Comparison of ENCODE assay signal across 1 cellular context in the genomic region with DNA sequence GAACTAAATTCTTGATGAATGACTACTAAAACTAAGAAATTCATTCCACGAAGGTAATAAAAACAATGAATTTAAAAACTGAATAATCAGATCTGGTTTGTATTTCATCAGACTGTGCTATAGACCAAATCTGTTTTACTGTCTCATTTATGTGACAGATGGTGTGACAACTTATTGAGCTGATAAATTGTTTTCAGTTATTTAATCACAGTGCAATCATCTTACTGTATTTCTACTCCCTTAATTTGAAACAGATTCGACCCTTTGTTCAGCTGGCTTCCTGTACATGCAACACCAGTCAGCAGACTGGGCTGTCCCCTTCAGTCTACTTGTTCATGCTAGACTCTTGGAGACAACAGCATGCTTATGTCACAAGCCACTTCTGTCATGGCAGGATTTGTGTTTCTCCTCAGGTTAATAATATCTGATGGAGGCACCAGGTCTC.
TF ChIP-seq lines count a peak whose summit lies in the region.

No MANE protein-coding gene starts in this region.

TF ChIP-seq in PFSK-1, 5 proteins besides CTCF, POLR2A, EP300 and RAD21 (continued from another document):
- TF ChIP-seq, protein P1, sequence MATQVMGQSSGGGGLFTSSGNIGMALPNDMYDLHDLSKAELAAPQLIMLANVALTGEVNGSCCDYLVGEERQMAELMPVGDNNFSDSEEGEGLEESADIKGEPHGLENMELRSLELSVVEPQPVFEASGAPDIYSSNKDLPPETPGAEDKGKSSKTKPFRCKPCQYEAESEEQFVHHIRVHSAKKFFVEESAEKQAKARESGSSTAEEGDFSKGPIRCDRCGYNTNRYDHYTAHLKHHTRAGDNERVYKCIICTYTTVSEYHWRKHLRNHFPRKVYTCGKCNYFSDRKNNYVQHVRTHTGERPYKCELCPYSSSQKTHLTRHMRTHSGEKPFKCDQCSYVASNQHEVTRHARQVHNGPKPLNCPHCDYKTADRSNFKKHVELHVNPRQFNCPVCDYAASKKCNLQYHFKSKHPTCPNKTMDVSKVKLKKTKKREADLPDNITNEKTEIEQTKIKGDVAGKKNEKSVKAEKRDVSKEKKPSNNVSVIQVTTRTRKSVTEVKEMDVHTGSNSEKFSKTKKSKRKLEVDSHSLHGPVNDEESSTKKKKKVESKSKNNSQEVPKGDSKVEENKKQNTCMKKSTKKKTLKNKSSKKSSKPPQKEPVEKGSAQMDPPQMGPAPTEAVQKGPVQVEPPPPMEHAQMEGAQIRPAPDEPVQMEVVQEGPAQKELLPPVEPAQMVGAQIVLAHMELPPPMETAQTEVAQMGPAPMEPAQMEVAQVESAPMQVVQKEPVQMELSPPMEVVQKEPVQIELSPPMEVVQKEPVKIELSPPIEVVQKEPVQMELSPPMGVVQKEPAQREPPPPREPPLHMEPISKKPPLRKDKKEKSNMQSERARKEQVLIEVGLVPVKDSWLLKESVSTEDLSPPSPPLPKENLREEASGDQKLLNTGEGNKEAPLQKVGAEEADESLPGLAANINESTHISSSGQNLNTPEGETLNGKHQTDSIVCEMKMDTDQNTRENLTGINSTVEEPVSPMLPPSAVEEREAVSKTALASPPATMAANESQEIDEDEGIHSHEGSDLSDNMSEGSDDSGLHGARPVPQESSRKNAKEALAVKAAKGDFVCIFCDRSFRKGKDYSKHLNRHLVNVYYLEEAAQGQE (IDR thresholded peaks at IDR 0.05; ENCODE audit: insufficient read depth in 1 of 2, low read depth in 2 of 2, low read length in 2 of 2) = no peak
- TF ChIP-seq FOXP2 (optimal IDR thresholded peaks at IDR 0.05; ENCODE audit: borderline replicate concordance, extremely low read depth, extremely low read length, insufficient read depth) = peak; percentile 47
- no peak for TF ChIP-seq POLR2AphosphoS5 (IDR thresholded peaks at IDR 0.05; ENCODE audit: low read depth, low read length)
